22 cellular contexts compared by ENCODE assay signal in genomic region chr10:51861731-51862130, GRCh38.
"Had no signal": no experiment of that assay in that cellular context is flagged by ENCODE, and none has a peak within 500 bp of the region (broad histone marks: within the 10 kb centered on the region; RNA-seq: fewer than 3 reads in every experiment).

No MANE protein-coding gene starts in this region.

- H3K27ac Mint-ChIP-seq: activated CD8-positive, alpha-beta T cell treated with anti-CD3 and anti-CD28 coated beads for 36 hours; activated naive CD4-positive, alpha-beta T cell treated with anti-CD3 and anti-CD28 coated beads, Interleukin-2, amount 50 U/mL, for 24 hours; mesothelial cell of epicardium had no signal

- H3K27me3 ChIP-seq: body of pancreas, foreskin keratinocyte, heart left ventricle, ovary, sigmoid colon, upper lobe of left lung had no signal

- H3K9me3 ChIP-seq: body of pancreas, heart left ventricle, lower lobe of right lung, ovary, sigmoid colon, upper lobe of left lung had no signal

- H3K4me1 Mint-ChIP-seq: activated naive CD4-positive, alpha-beta T cell treated with anti-CD3 and anti-CD28 coated beads, Interleukin-2, amount 50 U/mL, for 24 hours; immature natural killer cell; mesothelial cell of epicardium had no signal

- H3K36me3 ChIP-seq: heart left ventricle, lower lobe of right lung, ovary, sigmoid colon, upper lobe of left lung had no signal

- H3K4me3 Mint-ChIP-seq: activated CD8-positive, alpha-beta T cell treated with anti-CD3 and anti-CD28 coated beads for 36 hours; activated naive CD4-positive, alpha-beta T cell treated with anti-CD3 and anti-CD28 coated beads, Interleukin-2, amount 50 U/mL, for 24 hours; activated T-cell treated with anti-CD3 and anti-CD28 coated beads, Interleukin-2, amount 50 U/mL, for 4 hours; immature natural killer cell; mesothelial cell of epicardium; neural crest cell had no signal

- H3K9me3 Mint-ChIP-seq: activated CD8-positive, alpha-beta T cell treated with anti-CD3 and anti-CD28 coated beads for 36 hours; activated naive CD4-positive, alpha-beta T cell treated with anti-CD3 and anti-CD28 coated beads, Interleukin-2, amount 50 U/mL, for 24 hours; activated T-cell treated with anti-CD3 and anti-CD28 coated beads, Interleukin-2, amount 50 U/mL, for 4 hours; mesothelial cell of epicardium; neural crest cell had no signal

- H3K4me3 ChIP-seq: body of pancreas, heart left ventricle, lower lobe of right lung, ovary, sigmoid colon, upper lobe of left lung had no signal

- H3K27ac ChIP-seq: body of pancreas, foreskin keratinocyte, lower lobe of right lung, ovary had no signal

- H3K4me1 ChIP-seq: body of pancreas, foreskin keratinocyte, lower lobe of right lung had no signal

- H3K27me3 Mint-ChIP-seq: activated CD8-positive, alpha-beta T cell treated with anti-CD3 and anti-CD28 coated beads for 36 hours; activated naive CD4-positive, alpha-beta T cell treated with anti-CD3 and anti-CD28 coated beads, Interleukin-2, amount 50 U/mL, for 24 hours had no signal

- H3K36me3 Mint-ChIP-seq: activated naive CD4-positive, alpha-beta T cell treated with anti-CD3 and anti-CD28 coated beads, Interleukin-2, amount 50 U/mL, for 24 hours; immature natural killer cell; mesothelial cell of epicardium had no signal

- ATAC-seq: activated CD8-positive, alpha-beta T cell treated with anti-CD3 and anti-CD28 coated beads for 36 hours; activated T-cell treated with anti-CD3 and anti-CD28 coated beads, Interleukin-2, amount 50 U/mL, for 4 hours; body of pancreas; foreskin keratinocyte; heart left ventricle; left cardiac atrium; lower lobe of right lung had no signal

- DNase-seq: activated CD4-positive, alpha-beta T cell treated with anti-CD3 and anti-CD28 coated beads for 4 hours; activated CD8-positive, alpha-beta T cell treated with anti-CD3 and anti-CD28 coated beads for 36 hours; activated effector memory CD4-positive, alpha-beta T cell treated with Interleukin-2 at 50 U/mL for 16 hours; activated T-cell treated with anti-CD3 and anti-CD28 coated beads, Interleukin-2, amount 50 U/mL, for 4 hours; body of pancreas; central memory CD4-positive, alpha-beta T cell; cortex of kidney; effector CD8-positive, alpha-beta T cell; foreskin keratinocyte; heart left ventricle; left cardiac atrium; lower lobe of right lung; ovary; sigmoid colon; stimulated activated CD4-positive, alpha-beta T cell treated with anti-CD3 and anti-CD28 coated beads, Interleukin-2, amount 100 ng/mL, for 24 hours; stimulated activated naive CD4-positive, alpha-beta T cell; T-helper 2 cell; upper lobe of left lung had no signal
